Comparison of ENCODE assay signal across 23 cellular contexts in genomic region chr1:9838946-9839345, GRCh38. TPM values are rescaled to one million over a fixed set of nuclear protein-coding genes. Genes with fewer than 3 reads are reported as not detected.
DNase-seq lines count a peak whose midpoint lies in the region; ATAC-seq, FAIRE-seq and TF ChIP-seq lines count a peak whose summit lies in the region.
"Had no signal": no experiment of that assay in that cellular context is flagged by ENCODE, and none has a peak within 500 bp of the region (broad histone marks: within the 10 kb centered on the region; RNA-seq: fewer than 3 reads in every experiment).

No MANE protein-coding gene starts in this region.

- in situ Hi-C loops in SK-MEL-5 (cut with HindIII; ENCODE audit: low pct_unique_long_range_greater_than_20kb, low sequenced_read_pairs), result no loop called here

- TF ChIP-seq POLR2A in GM12892 (IDR thresholded peaks at IDR 0.05; ENCODE audit: low read depth, low read length), result no peak

- no peak for ATAC-seq in GM21786 (IDR thresholded peaks at IDR 0.05; ENCODE audit: unreplicated experiment)
- ATAC-seq: esophagus mucosa, heart left ventricle, natural killer cell had no signal

- DNase-seq in NCI-H82 (lab: John Stamatoyannopoulos, UW), result peak; percentile 29
- no peak for DNase-seq in NCI-H82 treated with DMSO at 0.1 percent for 48 hours (lab: John Stamatoyannopoulos, UW; ENCODE audit: unreplicated experiment)
- peak; percentile 24 for DNase-seq in SK-MEL-5 (ENCODE audit: low read depth, low spot score)
- DNase-seq in mesenteric fat pad (ENCODE audit: low spot score), result peak; percentile 82
- DNase-seq in cerebellar nuclear complex (lab: John Stamatoyannopoulos, UW), result no peak
- DNase-seq in GM12892 (ENCODE audit: insufficient read length), result no peak
- no peak for DNase-seq in NCI-H2081 treated with DMSO at 0.1 percent for 48 hours (lab: John Stamatoyannopoulos, UW)
- DNase-seq: activated CD4-positive, alpha-beta T cell treated with anti-CD3 and anti-CD28 coated beads, Interleukin-2, amount 50 U/mL, for 48 hours; activated naive CD4-positive, alpha-beta T cell; activated T-cell treated with anti-CD3 and anti-CD28 coated beads, Interleukin-2, amount 50 U/mL, for 48 hours; CD4-positive, CD25-positive, alpha-beta regulatory T cell; central memory CD4-positive, alpha-beta T cell; GOT3; heart left ventricle; kidney glomerular epithelial cell; natural killer cell; NCI-H146; NCI-H69; occipital lobe; stimulated activated naive CD4-positive, alpha-beta T cell; upper lobe of left lung had no signal

- no peak for FAIRE-seq in GM12892 (lab: Jason Lieb, UNC)

RNA-seq across cellular contexts. Expression of gene CLSTN1, which starts 15.2 kb away (rescaled TPM):
- total RNA-seq in SK-MEL-5 (2014; rRNA removed; shearing (Covaris generic)), result 38.5 and 44.7 TPM in 2 replicates
- polyA plus RNA-seq in SK-MEL-5 (2015; cell fraction: cytosol; rRNA removed), result 75.8 and 96.1 TPM in 2 replicates
- 17.8 and 20.8 TPM in 2 replicates for polyA plus RNA-seq in SK-MEL-5 (2015; cell fraction: nucleus; rRNA removed)
- 43.6 TPM for total RNA-seq in mesenteric fat pad
- polyA plus RNA-seq in GM12892 (2012; ENCODE audit: missing spikeins), result 17.4 TPM

Comparison
In these comparisons a context has a peak if more than half of its experiments do, and no peak if none do; other contexts are left out.
1. DNase-seq: peak in NCI-H82 (single experiment), SK-MEL-5 (single experiment) and mesenteric fat pad (single experiment); none in NCI-H82 treated with DMSO at 0.1 percent for 48 hours (single experiment), cerebellar nuclear complex (0 of 2), GM12892 (single experiment) and NCI-H2081 treated with DMSO at 0.1 percent for 48 hours (single experiment).